ENCODE assay signal across 8 cellular contexts in genomic region chr15:78938608-78939488, GRCh38.
DNase-seq lines count a peak whose midpoint lies in the region; ATAC-seq lines count a peak whose summit lies in the region.

No MANE protein-coding gene starts in this region.

- ATAC-seq in GM18870 (IDR thresholded peaks at IDR 0.05; ENCODE audit: unreplicated experiment) (peak; percentile 68), HG02571 (IDR thresholded peaks at IDR 0.05; ENCODE audit: unreplicated experiment) (peak; percentile 61)

- DNase-seq in NOMO-1 treated with dmso at 0.1 percent for 144 hours (lab: John Stamatoyannopoulos, UW; ENCODE audit: unreplicated experiment) (peak; percentile 78), pons (ENCODE audit: low spot score) (peak; percentile 70), C1 segment of cervical spinal cord (lab: John Stamatoyannopoulos, UW) (no peak), NCI-H510A treated with DMSO at 0.1 percent for 48 hours (lab: John Stamatoyannopoulos, UW) (no peak), D341Med (ENCODE audit: low spot score) (no peak), NCI-H1048 (lab: John Stamatoyannopoulos, UW) (no peak)

Comparison
In these comparisons a context has a peak if more than half of its experiments do, and no peak if none do; other contexts are left out.
1. DNase-seq: peak in NOMO-1 treated with dmso at 0.1 percent for 144 hours (single experiment) and pons (single experiment); none in C1 segment of cervical spinal cord (0 of 14), NCI-H510A treated with DMSO at 0.1 percent for 48 hours (single experiment), D341Med (single experiment) and NCI-H1048 (single experiment).